34 cellular contexts compared by ENCODE assay signal in genomic region chr7:52669031-52669430, GRCh38.
"Had no signal": no experiment of that assay in that cellular context is flagged by ENCODE, and none has a peak within 500 bp of the region (broad histone marks: within the 10 kb centered on the region; RNA-seq: fewer than 3 reads in every experiment).

No MANE protein-coding gene starts in this region.

- H3K27me3 ChIP-seq: adrenal gland, body of pancreas, breast epithelium, SJSA1 had no signal

- H3K27ac Mint-ChIP-seq: activated B cell treated with CpG ODN at 0.5 μM for 24 hours; activated CD4-positive, alpha-beta memory T cell treated with anti-CD3 and anti-CD28 coated beads for 36 hours; activated naive CD4-positive, alpha-beta T cell treated with anti-CD3 and anti-CD28 coated beads for 36 hours; activated naive CD4-positive, alpha-beta T cell treated with anti-CD3 and anti-CD28 coated beads, Interleukin-2, amount 50 U/mL, for 72 hours; activated T-helper 1 cell treated with anti-CD3 and anti-CD28 coated beads, Interleukin-12 subunit alpha, Interleukin-12 subunit beta, Interleukin-2, Interleukin-4 antibody, amounts not matched to agents 30 ng/mL and 10 ng/mL and 1 ng/mL, durations not matched to agents 14 hours and 24 hours and 36 hours had no signal

- H3K4me3 ChIP-seq: adrenal gland, body of pancreas, breast epithelium, SJSA1 had no signal

- H3K27ac ChIP-seq: adrenal gland, body of pancreas, breast epithelium, KMS-11, SJSA1, VCaP had no signal

- H3K4me3 Mint-ChIP-seq: activated B cell treated with CpG ODN at 0.5 μM for 24 hours; activated CD4-positive, alpha-beta memory T cell treated with anti-CD3 and anti-CD28 coated beads for 36 hours; activated naive CD4-positive, alpha-beta T cell treated with anti-CD3 and anti-CD28 coated beads for 36 hours; activated T-cell treated with anti-CD3 and anti-CD28 coated beads, Interleukin-2, amount 50 U/mL, for 4 hours; activated T-helper 1 cell treated with anti-CD3 and anti-CD28 coated beads, Interleukin-12 subunit alpha, Interleukin-12 subunit beta, Interleukin-2, Interleukin-4 antibody, amounts not matched to agents 30 ng/mL and 10 ng/mL and 1 ng/mL, durations not matched to agents 14 hours and 24 hours and 36 hours had no signal

- H3K9me3 ChIP-seq: adrenal gland, body of pancreas had no signal

- DNase-seq: activated B cell treated with CpG ODN at 0.5 μM for 24 hours; activated CD4-positive, alpha-beta memory T cell treated with anti-CD3 and anti-CD28 coated beads for 36 hours; activated CD4-positive, alpha-beta T cell treated with anti-CD3 and anti-CD28 coated beads for 4 hours; activated CD4-positive, alpha-beta T cell treated with anti-CD3 and anti-CD28 coated beads, Interleukin-2, amount 50 U/mL, for 1 hour; activated CD4-positive, CD25-positive, alpha-beta regulatory T cell treated with anti-CD3 and anti-CD28 coated beads, Interleukin-2, amount 50 U/mL, for 72 hours; activated CD8-positive, alpha-beta memory T cell treated with anti-CD3 and anti-CD28 coated beads, Interleukin-2, amount 50 U/mL, for 4 hours; activated gamma-delta T cell treated with Interleukin-2 at 50 U/mL for 16 hours; activated naive CD4-positive, alpha-beta T cell treated with anti-CD3 and anti-CD28 coated beads for 36 hours; activated T-cell treated with anti-CD3 and anti-CD28 coated beads for 4 hours; activated T-cell treated with anti-CD3 and anti-CD28 coated beads, Interleukin-2, amount 50 U/mL, for 4 hours; adrenal gland; body of pancreas; MM.1S; MV-4-11; NCI-H1092; NCI-H1436 treated with DMSO at 0.1 percent for 48 hours; NCI-H1694 treated with DMSO at 0.1 percent for 48 hours; NCI-H2029; NCI-H345; NCI-H510A; NCI-H526; NCI-H748 treated with DMSO at 0.1 percent for 48 hours; SHP77 treated with DMSO at 0.1 percent for 48 hours; SW 1271; T-helper 1 cell; T-helper 2 cell; T-helper 9 cell had no signal

- H3K4me2 ChIP-seq: KMS-11 had no signal

- H3K9me3 Mint-ChIP-seq: activated naive CD4-positive, alpha-beta T cell treated with anti-CD3 and anti-CD28 coated beads for 36 hours; activated T-helper 1 cell treated with anti-CD3 and anti-CD28 coated beads, Interleukin-12 subunit alpha, Interleukin-12 subunit beta, Interleukin-2, Interleukin-4 antibody, amounts not matched to agents 30 ng/mL and 10 ng/mL and 1 ng/mL, durations not matched to agents 14 hours and 24 hours and 36 hours had no signal

- H3K36me3 Mint-ChIP-seq: activated CD4-positive, alpha-beta memory T cell treated with anti-CD3 and anti-CD28 coated beads for 36 hours; activated naive CD4-positive, alpha-beta T cell treated with anti-CD3 and anti-CD28 coated beads, Interleukin-2, amount 50 U/mL, for 72 hours had no signal

- H3K36me3 ChIP-seq: adrenal gland, breast epithelium, SJSA1 had no signal

- H3K4me1 Mint-ChIP-seq: activated B cell treated with CpG ODN at 0.5 μM for 24 hours had no signal

- H3K27me3 Mint-ChIP-seq: activated B cell treated with CpG ODN at 0.5 μM for 24 hours; activated CD4-positive, alpha-beta memory T cell treated with anti-CD3 and anti-CD28 coated beads for 36 hours had no signal

- ATAC-seq: activated naive CD4-positive, alpha-beta T cell treated with anti-CD3 and anti-CD28 coated beads, Interleukin-2, amount 50 U/mL, for 72 hours; activated T-cell treated with anti-CD3 and anti-CD28 coated beads, Interleukin-2, amount 50 U/mL, for 4 hours; body of pancreas; Panc1 had no signal

- H3K9ac ChIP-seq: KMS-11 had no signal

- H3K4me1 ChIP-seq: adrenal gland, body of pancreas, breast epithelium, SJSA1 had no signal
